29 cellular contexts compared by ENCODE assay signal in the genomic region with DNA sequence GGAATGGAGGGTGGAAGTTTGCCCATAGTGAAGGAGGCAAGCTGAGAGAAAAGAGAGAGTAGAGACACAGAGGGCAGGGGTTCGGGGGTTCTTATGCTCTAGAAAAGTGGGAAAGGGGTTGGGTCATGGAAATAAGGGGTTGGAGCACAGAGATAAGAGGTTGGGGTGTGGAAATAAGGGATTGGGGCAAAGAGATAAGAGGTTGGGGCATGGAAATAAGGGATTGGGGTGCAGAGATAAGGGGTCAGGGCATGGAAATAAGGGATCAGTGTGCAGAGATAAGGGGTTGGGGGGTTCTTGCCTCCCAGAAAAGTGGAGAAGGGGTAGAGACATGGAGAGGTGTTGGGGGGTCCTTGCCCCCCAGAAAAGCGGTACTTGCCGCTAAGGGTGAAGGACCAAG.
"Had no signal": no experiment of that assay in that cellular context is flagged by ENCODE, and none has a peak within 500 bp of the region (broad histone marks: within the 10 kb centered on the region; RNA-seq: fewer than 3 reads in every experiment).

No MANE protein-coding gene starts in this region.

- H3K4me3 Mint-ChIP-seq: stimulated activated effector memory CD8-positive, alpha-beta T cell treated with anti-CD3 and anti-CD28 coated beads, Interleukin-12 subunit alpha, Interleukin-12 subunit beta, amount 100 ng/mL, for 72 hours; stimulated activated memory B cell treated with anti-CD40 and anti-IgM and Interleukin-4, amounts not matched to agents 10 μg/mL and 1 μg/mL and 100 μg/mL, for 72 hours; stimulated activated naive B cell treated with anti-CD40 and anti-IgM and Interleukin-4, amounts not matched to agents 10 μg/mL and 1 μg/mL and 100 μg/mL, for 72 hours; stimulated activated naive CD8-positive, alpha-beta T cell treated with anti-CD3 and anti-CD28 coated beads, Interleukin-15, amount 100 ng/mL, for 72 hours; stimulated activated naive CD8-positive, alpha-beta T cell treated with anti-CD3 and anti-CD28 coated beads, Interleukin-15, Interleukin-2, amounts not matched to agents 100 ng/mL and 50 ng/mL, for 24 hours; type B pancreatic cell had no signal

- H3K27me3 ChIP-seq: stomach, suprapubic skin, testis, thyroid gland, tibial artery, tibial nerve, transverse colon, upper lobe of left lung, upper lobe of right lung, uterus, vagina had no signal

- H3K9me3 Mint-ChIP-seq: stimulated activated effector memory CD8-positive, alpha-beta T cell treated with anti-CD3 and anti-CD28 coated beads, Interleukin-12 subunit alpha, Interleukin-12 subunit beta, amount 100 ng/mL, for 72 hours; stimulated activated memory B cell treated with anti-CD40 and anti-IgM and Interleukin-4, amounts not matched to agents 10 μg/mL and 1 μg/mL and 100 μg/mL, for 72 hours; stimulated activated naive B cell treated with anti-CD40 and anti-IgM and Interleukin-4, amounts not matched to agents 10 μg/mL and 1 μg/mL and 100 μg/mL, for 72 hours; stimulated activated naive CD8-positive, alpha-beta T cell treated with anti-CD3 and anti-CD28 coated beads, Interleukin-15, amount 100 ng/mL, for 72 hours; stimulated activated naive CD8-positive, alpha-beta T cell treated with anti-CD3 and anti-CD28 coated beads, Interleukin-15, Interleukin-2, amounts not matched to agents 100 ng/mL and 50 ng/mL, for 24 hours; type B pancreatic cell had no signal

- H3K27me3 Mint-ChIP-seq: stimulated activated naive CD8-positive, alpha-beta T cell treated with anti-CD3 and anti-CD28 coated beads, Interleukin-15, Interleukin-2, amounts not matched to agents 100 ng/mL and 50 ng/mL, for 24 hours had no signal

- FAIRE-seq: urothelium cell line had no signal

- H3K4me1 ChIP-seq: stomach, suprapubic skin, testis, thyroid gland, tibial artery, tibial nerve, transverse colon, upper lobe of left lung, upper lobe of right lung, uterus, vagina had no signal

- H3K27ac Mint-ChIP-seq: stimulated activated effector memory CD8-positive, alpha-beta T cell treated with anti-CD3 and anti-CD28 coated beads, Interleukin-12 subunit alpha, Interleukin-12 subunit beta, amount 100 ng/mL, for 72 hours; stimulated activated memory B cell treated with anti-CD40 and anti-IgM and Interleukin-4, amounts not matched to agents 10 μg/mL and 1 μg/mL and 100 μg/mL, for 72 hours; stimulated activated naive CD8-positive, alpha-beta T cell treated with anti-CD3 and anti-CD28 coated beads, Interleukin-15, amount 100 ng/mL, for 72 hours; stimulated activated naive CD8-positive, alpha-beta T cell treated with anti-CD3 and anti-CD28 coated beads, Interleukin-15, Interleukin-2, amounts not matched to agents 100 ng/mL and 50 ng/mL, for 24 hours; type B pancreatic cell had no signal

- H3K36me3 Mint-ChIP-seq: stimulated activated effector memory CD8-positive, alpha-beta T cell treated with anti-CD3 and anti-CD28 coated beads, Interleukin-12 subunit alpha, Interleukin-12 subunit beta, amount 100 ng/mL, for 72 hours; stimulated activated memory B cell treated with anti-CD40 and anti-IgM and Interleukin-4, amounts not matched to agents 10 μg/mL and 1 μg/mL and 100 μg/mL, for 72 hours; stimulated activated naive B cell treated with anti-CD40 and anti-IgM and Interleukin-4, amounts not matched to agents 10 μg/mL and 1 μg/mL and 100 μg/mL, for 72 hours; type B pancreatic cell had no signal

- H3K27ac ChIP-seq: stomach, suprapubic skin, testis, thoracic aorta, thyroid gland, tibial artery, tibial nerve, transverse colon, upper lobe of left lung, upper lobe of right lung, uterus, vagina had no signal

- DNase-seq: stimulated activated CD4-positive, alpha-beta T cell treated with anti-CD3 and anti-CD28 coated beads, Interleukin-2, amount 100 ng/mL, for 48 hours; stimulated activated CD4-positive, alpha-beta T cell treated with anti-CD3 and anti-CD28 coated beads, Interleukin-4, amount 100 ng/mL, for 1 hour; stimulated activated CD4-positive, alpha-beta T cell treated with anti-CD3 and anti-CD28 coated beads, Interleukin-4, amount 100 ng/mL, for 24 hours; stimulated activated CD4-positive, alpha-beta T cell treated with anti-CD3 and anti-CD28 coated beads, Interleukin-4, amount 100 ng/mL, for 4 hours; stimulated activated CD8-positive, alpha-beta memory T cell treated with anti-CD3 and anti-CD28 coated beads, Interleukin-4, amount 100 ng/mL, for 48 hours; stimulated activated naive B cell treated with anti-CD40 and anti-IgM and Interleukin-4, amounts not matched to agents 10 μg/mL and 1 μg/mL and 100 μg/mL, for 72 hours; stimulated activated naive CD4-positive, alpha-beta T cell; stimulated activated naive CD4-positive, alpha-beta T cell treated with Interleukin-2 at 50 U/mL for 16 hours; stimulated activated naive CD8-positive, alpha-beta T cell treated with anti-CD3 and anti-CD28 coated beads, Interleukin-15, amount 100 ng/mL, for 72 hours; stimulated activated naive CD8-positive, alpha-beta T cell treated with anti-CD3 and anti-CD28 coated beads, Interleukin-15, Interleukin-2, amounts not matched to agents 100 U/mL and 50 U/mL, for 24 hours; stomach; substantia nigra; testis; thyroid gland; tibial artery; transverse colon; trophoblast cell; upper lobe of left lung; upper lobe of right lung; uterus had no signal

- H3K4me3 ChIP-seq: stomach, suprapubic skin, testis, thoracic aorta, thyroid gland, tibial artery, tibial nerve, transverse colon, upper lobe of left lung, upper lobe of right lung, uterus, vagina had no signal

- H3K36me3 ChIP-seq: stomach, suprapubic skin, thoracic aorta, thyroid gland, tibial artery, tibial nerve, transverse colon, upper lobe of left lung, upper lobe of right lung, uterus, vagina had no signal

- ATAC-seq: stimulated activated effector memory CD8-positive, alpha-beta T cell treated with anti-CD3 and anti-CD28 coated beads, Interleukin-12 subunit alpha, Interleukin-12 subunit beta, amount 100 ng/mL, for 72 hours; stimulated activated memory B cell treated with anti-CD40 and anti-IgM and Interleukin-4, amounts not matched to agents 10 μg/mL and 1 μg/mL and 100 μg/mL, for 72 hours; stimulated activated naive B cell treated with anti-CD40 and anti-IgM and Interleukin-4, amounts not matched to agents 10 μg/mL and 1 μg/mL and 100 μg/mL, for 72 hours; stimulated activated naive CD8-positive, alpha-beta T cell treated with anti-CD3 and anti-CD28 coated beads, Interleukin-15, amount 100 ng/mL, for 72 hours; stimulated activated naive CD8-positive, alpha-beta T cell treated with anti-CD3 and anti-CD28 coated beads, Interleukin-15, Interleukin-2, amounts not matched to agents 100 U/mL and 50 U/mL, for 24 hours; upper lobe of right lung had no signal

- H3K9me3 ChIP-seq: stomach, suprapubic skin, testis, thoracic aorta, thyroid gland, tibial artery, tibial nerve, transverse colon, upper lobe of left lung, upper lobe of right lung, uterus, vagina had no signal

- H3K4me1 Mint-ChIP-seq: stimulated activated effector memory CD8-positive, alpha-beta T cell treated with anti-CD3 and anti-CD28 coated beads, Interleukin-12 subunit alpha, Interleukin-12 subunit beta, amount 100 ng/mL, for 72 hours; stimulated activated memory B cell treated with anti-CD40 and anti-IgM and Interleukin-4, amounts not matched to agents 10 μg/mL and 1 μg/mL and 100 μg/mL, for 72 hours; stimulated activated naive B cell treated with anti-CD40 and anti-IgM and Interleukin-4, amounts not matched to agents 10 μg/mL and 1 μg/mL and 100 μg/mL, for 72 hours; stimulated activated naive CD8-positive, alpha-beta T cell treated with anti-CD3 and anti-CD28 coated beads, Interleukin-15, amount 100 ng/mL, for 72 hours had no signal
